In genomic region chr3:139020036-139020867, GRCh38 we compare ENCODE assay signal across 33 cellular contexts. TPM values are rescaled to one million over a fixed set of nuclear protein-coding genes. Genes with fewer than 3 reads are reported as not detected.
"Had no signal": no experiment of that assay in that cellular context is flagged by ENCODE, and none has a peak within 500 bp of the region (broad histone marks: within the 10 kb centered on the region; RNA-seq: fewer than 3 reads in every experiment).

No MANE protein-coding gene starts in this region.

- H3K27me3 Mint-ChIP-seq: naive B cell, type B pancreatic cell had no signal

- DNase-seq: central memory CD4-positive, alpha-beta T cell; effector CD8-positive, alpha-beta T cell; foreskin fibroblast; gastrocnemius medialis; head of caudate nucleus; naive B cell; nephron progenitor cell; occipital lobe; spleen; stimulated activated CD4-positive, alpha-beta T cell treated with anti-CD3 and anti-CD28 coated beads, Interleukin-4, amount 100 ng/mL, for 4 hours; stimulated activated naive B cell treated with anti-CD40 and anti-IgM and Interleukin-4, amounts not matched to agents 10 μg/mL and 1 μg/mL and 100 μg/mL, for 72 hours; stomach; tibial artery; uterus had no signal

- H3K9me3 Mint-ChIP-seq: type B pancreatic cell had no signal

- ATAC-seq: esophagus mucosa; gastrocnemius medialis; left lobe of liver; mucosa of descending colon; pancreas; stimulated activated naive B cell treated with anti-CD40 and anti-IgM and Interleukin-4, amounts not matched to agents 10 μg/mL and 1 μg/mL and 100 μg/mL, for 72 hours had no signal

- H3K4me1 ChIP-seq: gastrocnemius medialis, pancreas, prostate gland, right atrium auricular region, spleen, stomach, tibial artery, uterus had no signal

- H3K9me3 ChIP-seq: gastrocnemius medialis, pancreas, prostate gland, right atrium auricular region had no signal

- H3K27ac ChIP-seq: epithelial cell of prostate, gastrocnemius medialis, pancreas, prostate gland, right atrium auricular region, skin epidermis, spleen, stomach, tibial artery, uterus had no signal

- H3K4me1 Mint-ChIP-seq: endodermal cell; memory B cell; naive B cell; nephron progenitor cell; stimulated activated naive B cell treated with anti-CD40 and anti-IgM and Interleukin-4, amounts not matched to agents 10 μg/mL and 1 μg/mL and 100 μg/mL, for 72 hours had no signal

- H3K36me3 ChIP-seq: gastrocnemius medialis, pancreas, prostate gland, right atrium auricular region, spleen, stomach, tibial artery, uterus had no signal

- H3K36me3 Mint-ChIP-seq: memory B cell, type B pancreatic cell had no signal

- H3K27me3 ChIP-seq: gastrocnemius medialis, pancreas, right atrium auricular region, tibial artery, uterus had no signal

- H3K4me3 Mint-ChIP-seq: dendritic cell treated with granulocyte-macrophage colony-stimulating factor and Interleukin-4, amounts not matched to agents 40 ng/mL and 50 ng/mL, for 4 days; endodermal cell; memory B cell; nephron progenitor cell; stimulated activated naive B cell treated with anti-CD40 and anti-IgM and Interleukin-4, amounts not matched to agents 10 μg/mL and 1 μg/mL and 100 μg/mL, for 72 hours; type B pancreatic cell had no signal

- H3K27ac Mint-ChIP-seq: dendritic cell treated with granulocyte-macrophage colony-stimulating factor and Interleukin-4, amounts not matched to agents 40 ng/mL and 50 ng/mL, for 4 days; endodermal cell; memory B cell; naive B cell; nephron progenitor cell; stimulated activated naive B cell treated with anti-CD40 and anti-IgM and Interleukin-4, amounts not matched to agents 10 μg/mL and 1 μg/mL and 100 μg/mL, for 72 hours; type B pancreatic cell had no signal

- H3K4me3 ChIP-seq: gastrocnemius medialis, lung, mucosa of descending colon, pancreas, prostate gland, right atrium auricular region, skin epidermis, spleen, stomach, tibial artery, uterus had no signal

RNA-seq across cellular contexts. Expression of gene PRR23B, which starts 0.5 kb away (rescaled TPM):
- total RNA-seq: cerebellum, endodermal cell, esophagus mucosa, gastrocnemius medialis, glomerular endothelial cell, left lobe of liver, liver, lung, mucosa of descending colon, occipital lobe, pancreas, right atrium auricular region, spleen, stomach, subcutaneous adipose tissue, temporal lobe, uterus had no signal
- polyA plus RNA-seq: keratinocyte, liver, lung, pancreas, spleen, stomach had no signal

RNA-seq across cellular contexts. Expression of gene PRR23A, which starts 14.2 kb away (rescaled TPM):
- total RNA-seq: cerebellum, endodermal cell, esophagus mucosa, gastrocnemius medialis, glomerular endothelial cell, left lobe of liver, liver, lung, mucosa of descending colon, occipital lobe, pancreas, right atrium auricular region, spleen, stomach, subcutaneous adipose tissue, temporal lobe, uterus had no signal
- polyA plus RNA-seq: keratinocyte, liver, lung, pancreas, spleen, stomach had no signal

RNA-seq across cellular contexts. Expression of gene PRR23C, which starts 24.4 kb away (rescaled TPM):
- total RNA-seq: cerebellum, endodermal cell, esophagus mucosa, gastrocnemius medialis, glomerular endothelial cell, left lobe of liver, liver, lung, mucosa of descending colon, occipital lobe, pancreas, right atrium auricular region, spleen, stomach, subcutaneous adipose tissue, temporal lobe, uterus had no signal
- polyA plus RNA-seq: keratinocyte, liver, lung, pancreas, spleen, stomach had no signal
